In genomic region chr11:64165842-64166635, GRCh38 we compare ENCODE assay signal across 1 cellular context.
A peak's percentile ranks its signal among the peaks of the same experiment; 100 is the strongest.
TF ChIP-seq lines count a peak whose summit lies in the region.

Gene MACROD1, minus strand, starts transcription at chr11:64166113. Its CDS starts 119 bp downstream, at chr11:64165994.

TF ChIP-seq in IMR-90, 13 proteins besides CTCF, POLR2A, EP300 and RAD21:
- TF ChIP-seq MXI1 (IDR thresholded peaks at IDR 0.05; ENCODE audit: borderline replicate concordance, low read depth, low read length) = peak; percentile 85
- TF ChIP-seq MAZ (IDR thresholded peaks at IDR 0.05; ENCODE audit: borderline replicate concordance, low read depth, low read length) = peak; percentile 40; the same call in 1 of the 2 replicates
- peak; percentile 62 for TF ChIP-seq USF2 (IDR thresholded peaks at IDR 0.05; ENCODE audit: low read depth, low read length)
- TF ChIP-seq RFX5 (IDR thresholded peaks at IDR 0.05; ENCODE audit: low read depth, low read length) = no peak
- TF ChIP-seq BHLHE40 (IDR thresholded peaks at IDR 0.05; ENCODE audit: low read depth, low read length) = peak; percentile 92
